12 cellular contexts compared by ENCODE assay signal in genomic region chr6:27141013-27141412, GRCh38.
DNase-seq lines count a peak whose midpoint lies in the region; ATAC-seq and TF ChIP-seq lines count a peak whose summit lies in the region.
"Had no signal": no experiment of that assay in that cellular context is flagged by ENCODE, and none has a peak within 500 bp of the region (broad histone marks: within the 10 kb centered on the region; RNA-seq: fewer than 3 reads in every experiment).

No MANE protein-coding gene starts in this region.

- H3K4me1 Mint-ChIP-seq in activated T-cell treated with anti-CD3 and anti-CD28 coated beads, Interleukin-2, amount 50 U/mL, for 4 hours (ENCODE audit: low read depth), result peaks cover 44% of the 10 kb centered on the region
- peaks cover 36% of the 10 kb centered on the region for H3K4me1 Mint-ChIP-seq in central memory CD8-positive, alpha-beta T cell

- H3K4me1 ChIP-seq in spleen, result peaks cover 34 to 95% (median 67%) of the 10 kb centered on the region in 6 donors
- H3K4me1 ChIP-seq: SJCRH30 had no signal

- TF ChIP-seq POLR2A in NB4 (IDR thresholded peaks at IDR 0.05; ENCODE audit: extremely low read depth, insufficient read length), result no peak
- TF ChIP-seq POLR2A in spleen (IDR thresholded peaks at IDR 0.05), result no peak

- no peaks in the 10 kb centered on the region for H3K9me3 ChIP-seq in spleen
- H3K9me3 ChIP-seq: SJCRH30, transverse colon had no signal

- H3K27me3 ChIP-seq in spleen (replicated peaks in 1 of 7), result no peaks in the 10 kb centered on the region
- H3K27me3 ChIP-seq: SJCRH30, transverse colon had no signal

- intact Hi-C loops in spleen (cut with DNase I; ENCODE audit: low total_unique reads), result no loop called here

- no peaks in the 10 kb centered on the region for H3K27me3 Mint-ChIP-seq in activated T-cell treated with anti-CD3 and anti-CD28 coated beads, Interleukin-2, amount 50 U/mL, for 4 hours (ENCODE audit: low read depth)
- no peaks in the 10 kb centered on the region for H3K27me3 Mint-ChIP-seq in central memory CD8-positive, alpha-beta T cell

- WGBS in spleen, 5 donors, result 56 to 79% (median 69%) methylated on average over 4 of the region's 4 CpGs

- no peak for DNase-seq in activated T-cell treated with anti-CD3 and anti-CD28 coated beads, Interleukin-2, amount 50 U/mL, for 4 hours
- no peak for DNase-seq in activated T-cell treated with anti-CD3 and anti-CD28 coated beads, Interleukin-2, amount 50 U/mL, for 1 hour
- DNase-seq in NB4 (ENCODE audit: low read depth) (no peak), spleen (no peak), GF-D8 (lab: John Stamatoyannopoulos, UW) (no peak)
- no peak for DNase-seq in central memory CD8-positive, alpha-beta T cell (ENCODE audit: low spot score in 2 of 2)
- DNase-seq: NCI-H446, retina, SJCRH30, transverse colon had no signal

- TF ChIP-seq CTCF in NB4 (IDR thresholded peaks at IDR 0.05; ENCODE audit: low read depth, low read length) (no peak), spleen (IDR thresholded peaks at IDR 0.05 in 8 of 11, conservative IDR thresholded peaks at IDR 0.05 in 3 of 11) (no peak)

- ATAC-seq in activated T-cell treated with anti-CD3 and anti-CD28 coated beads, Interleukin-2, amount 50 U/mL, for 4 hours, result no peak
- ATAC-seq in central memory CD8-positive, alpha-beta T cell (replicated peaks; ENCODE audit: extremely low read depth, poor library complexity, severe bottlenecking), result no peak
- no peak for ATAC-seq in GM18520 (IDR thresholded peaks at IDR 0.05; ENCODE audit: unreplicated experiment)
- no peak for ATAC-seq in GM19452 (IDR thresholded peaks at IDR 0.05; ENCODE audit: unreplicated experiment)

- H3K9me3 Mint-ChIP-seq in activated T-cell treated with anti-CD3 and anti-CD28 coated beads, Interleukin-2, amount 50 U/mL, for 4 hours, result no peaks in the 10 kb centered on the region
- H3K9me3 Mint-ChIP-seq in central memory CD8-positive, alpha-beta T cell, result no peaks in the 10 kb centered on the region

- H3K4me3 ChIP-seq in NB4 (ENCODE audit: low read depth, low read length), result peak overlapping the region; percentile 57
- H3K4me3 ChIP-seq in spleen, result peak overlapping the region in 3 of 8 donors; percentile 1 to 23 (median 8)
- H3K4me3 ChIP-seq: SJCRH30 had no signal

- peak overlapping the region; percentile 93 for H3K27ac Mint-ChIP-seq in central memory CD8-positive, alpha-beta T cell (ENCODE audit: low read depth)

- H3K27ac ChIP-seq in spleen, result peak overlapping the region in 5 of 8 donors; percentile 13 to 97 (median 54)
- H3K27ac ChIP-seq: SJCRH30 had no signal

- peak overlapping the region; percentile 68 for H3K4me3 Mint-ChIP-seq in activated T-cell treated with anti-CD3 and anti-CD28 coated beads, Interleukin-2, amount 50 U/mL, for 4 hours
- H3K4me3 Mint-ChIP-seq in central memory CD8-positive, alpha-beta T cell, result peak overlapping the region; percentile 56

- peaks cover 3% of the 10 kb centered on the region for H3K36me3 Mint-ChIP-seq in activated T-cell treated with anti-CD3 and anti-CD28 coated beads, Interleukin-2, amount 50 U/mL, for 4 hours (ENCODE audit: insufficient read depth)
- H3K36me3 Mint-ChIP-seq in central memory CD8-positive, alpha-beta T cell (ENCODE audit: insufficient read depth), result peaks cover 17% of the 10 kb centered on the region

- H3K36me3 ChIP-seq in spleen, result peaks cover 0 to 27% (median 4%) of the 10 kb centered on the region in 6 donors
- H3K36me3 ChIP-seq: SJCRH30, transverse colon had no signal
